21 cellular contexts compared by ENCODE assay signal in genomic region chr13:96900992-96901391, GRCh38.
DNase-seq lines count a peak whose midpoint lies in the region; ATAC-seq and TF ChIP-seq lines count a peak whose summit lies in the region.
"Had no signal": no experiment of that assay in that cellular context is flagged by ENCODE, and none has a peak within 500 bp of the region (broad histone marks: within the 10 kb centered on the region; RNA-seq: fewer than 3 reads in every experiment).

No MANE protein-coding gene starts in this region.

- ATAC-seq in HG02763 (IDR thresholded peaks at IDR 0.05; ENCODE audit: unreplicated experiment), result no peak
- ATAC-seq: T-cell had no signal

- H3K4me1 ChIP-seq in BE2C (peaks cover 8% of the 10 kb centered on the region), HUES48 (ENCODE audit: control insufficient read depth, insufficient read depth, low read length) (peaks cover 31% of the 10 kb centered on the region)
- H3K4me1 ChIP-seq: Caco-2, SJSA1 had no signal

- H3K27me3 ChIP-seq in BE2C (no peaks in the 10 kb centered on the region), HUES48 (ENCODE audit: control insufficient read depth, insufficient read depth, low read length) (no peaks in the 10 kb centered on the region)
- H3K27me3 ChIP-seq: SJSA1 had no signal

- H3K27ac ChIP-seq in HUES48 (ENCODE audit: low read depth, low read length), result peak overlapping the region; percentile 32
- H3K27ac ChIP-seq: KMS-11, SJSA1 had no signal

- H3K36me3 ChIP-seq in BE2C, result no peaks in the 10 kb centered on the region
- H3K36me3 ChIP-seq in HUES48 (ENCODE audit: control insufficient read depth, insufficient read depth, low read length), result no peaks in the 10 kb centered on the region
- H3K36me3 ChIP-seq: SJSA1 had no signal

- no peak overlapping the region for H3K9ac ChIP-seq in HUES48 (ENCODE audit: low read depth, low read length)
- H3K9ac ChIP-seq: KMS-11 had no signal

- H3K4me3 ChIP-seq in BE2C (ENCODE audit: low read depth, low read length), result no peak overlapping the region; the same call in 1 of the 2 replicates
- no peak overlapping the region for H3K4me3 ChIP-seq in HUES48 (ENCODE audit: low read depth, low read length)
- H3K4me3 ChIP-seq: SJSA1 had no signal

- peak; percentile 42 for DNase-seq in BE2C
- DNase-seq in SK-N-DZ (ENCODE audit: low spot score), result peak; percentile 79
- DNase-seq in iPS-NIHi7 (ENCODE audit: extremely low spot score), result peak; percentile 41
- no peak for DNase-seq in RPMI8226
- no peak for DNase-seq in NOMO-1 treated with DMSO at 0.1 percent for 48 hours (lab: John Stamatoyannopoulos, UW; ENCODE audit: unreplicated experiment)
- no peak for DNase-seq in OCI-M2 (lab: John Stamatoyannopoulos, UW; ENCODE audit: unreplicated experiment)
- DNase-seq: Caco-2; CD4-positive, alpha-beta T cell; GDM1; GOT3; HFFc6; NCI-H1417 treated with DMSO at 0.1 percent for 48 hours; NCI-H1930; NCI-H2171 treated with DMSO at 0.1 percent for 48 hours; NCI-H446 treated with DMSO at 0.1 percent for 48 hours; NCI-H748 treated with DMSO at 0.1 percent for 48 hours; T-cell had no signal

- TF ChIP-seq CTCF in BE2C (IDR thresholded peaks at IDR 0.05; ENCODE audit: low read depth, low read length), result no peak

- H3K9me3 ChIP-seq in BE2C (no peaks in the 10 kb centered on the region), HUES48 (ENCODE audit: control insufficient read depth, insufficient read depth, low read length) (no peaks in the 10 kb centered on the region)
- H3K9me3 ChIP-seq: Caco-2, SJSA1 had no signal

Comparison
In these comparisons a context has a peak if more than half of its experiments do, and no peak if none do; other contexts are left out.
1. DNase-seq: peak in BE2C (single experiment), SK-N-DZ (single experiment) and iPS-NIHi7 (single experiment); none in RPMI8226 (single experiment), NOMO-1 treated with DMSO at 0.1 percent for 48 hours (single experiment) and OCI-M2 (single experiment).